ENCODE assay signal across 8 cellular contexts in genomic region chr10:72318383-72319262, GRCh38. TPM values are rescaled to one million over a fixed set of nuclear protein-coding genes. Genes with fewer than 3 reads are reported as not detected.
A peak's percentile ranks its signal among the peaks of the same experiment; 100 is the strongest.
DNase-seq lines count a peak whose midpoint lies in the region; ATAC-seq, FAIRE-seq and TF ChIP-seq lines count a peak whose summit lies in the region.

No MANE protein-coding gene starts in this region.

- H3K23ac ChIP-seq in IMR-90 (ENCODE audit: low read depth, low read length), result peak overlapping the region; percentile 90

- no TSS peak for BruUV-seq in IMR-90 (replicated peaks; lab: Mats Ljungman, UMichigan)

- H3K18ac ChIP-seq in IMR-90 (ENCODE audit: low read depth, low read length), result peak overlapping the region; percentile 92

- TF ChIP-seq EP300 in A549 (IDR thresholded peaks at IDR 0.05), result no peak

- intact Hi-C loops in IMR-90 (cut with micrococcal nuclease) (no loop called here), ascending aorta (cut with DNase I) (loop anchor here (1.0 to 5.0 kb wide), 3 partner anchors 20 to 101 kb away; partner anchors contain the start of genes ANAPC16 and ASCC1)

- peak overlapping the region; percentile 99 for H3K4ac ChIP-seq in IMR-90 (ENCODE audit: low read depth, low read length)

- H3K4me3 ChIP-seq in A549 (peak overlapping the region; percentile 27), IMR-90 (ENCODE audit: insufficient read depth, low read depth, low read length) (no peak overlapping the region), ascending aorta (peak overlapping the region; percentile 63 to 66), mononuclear cell (ENCODE audit: low read length) (peak overlapping the region; percentile 38)

- H4K20me1 ChIP-seq in IMR-90 (ENCODE audit: insufficient read depth, low read length), result no peaks in the 10 kb centered on the region

- H3K9me3 ChIP-seq in A549 (no peaks in the 10 kb centered on the region), IMR-90 (ENCODE audit: control insufficient read depth, insufficient read depth, low read length) (no peaks in the 10 kb centered on the region), ascending aorta (no peaks in the 10 kb centered on the region), mononuclear cell (ENCODE audit: low read depth, low read length) (no peaks in the 10 kb centered on the region)

- FAIRE-seq in A549 (lab: Jason Lieb, UNC), result no peak

- in situ Hi-C loops in IMR-90 (cut with MboI; ENCODE audit: low sequenced_read_pairs), result no loop called here
- in situ Hi-C loops in KBM-7 (cut with MboI; ENCODE audit: low pct_unique_long_range_greater_than_20kb, low sequenced_read_pairs), result no loop called here

- CTCF ChIA-PET in A549 (lab: Yijun Ruan, JAX), result interaction anchor here (0.6 to 8.5 kb wide), 9 partner anchors 10 to 147 kb away, joined by 3 to 94 read pairs (median 5); partner anchors contain the start of gene DDIT4
- CTCF ChIA-PET in IMR-90 (lab: Yijun Ruan, JAX), result interaction anchor here (0.5 kb wide), 1 partner anchor 151 kb away, joined by 3 read pairs; no protein-coding TSS in a partner anchor

- peak overlapping the region; percentile 96 for H2BK120ac ChIP-seq in IMR-90 (ENCODE audit: low read depth, low read length)

- POLR2A ChIA-PET in A549 (lab: Yijun Ruan, JAX) (interaction anchor here (0.6 to 5.9 kb wide), 9 partner anchors 10 to 919 kb away, joined by 3 to 197 read pairs (median 10); partner anchors contain the start of gene DDIT4), IMR-90 (lab: Charles Lee; ENCODE audit: unreplicated experiment) (interaction anchor here (0.6 to 0.7 kb wide), 2 partner anchors 18 to 45 kb away, joined by 6 to 7 read pairs; partner anchors contain the start of gene DDIT4)

- peak overlapping the region; percentile 98 for H2BK5ac ChIP-seq in IMR-90 (ENCODE audit: low read depth, low read length, poor library complexity, severe bottlenecking)

- H3K56ac ChIP-seq in IMR-90 (ENCODE audit: extremely low read depth, insufficient read depth, low read length), result peak overlapping the region; percentile 90

- TF ChIP-seq RAD21 in A549 (conservative IDR thresholded peaks at IDR 0.05 in 1 of 2, IDR thresholded peaks at IDR 0.05 in 1 of 2) (no peak), IMR-90 (IDR thresholded peaks at IDR 0.05; ENCODE audit: low read length) (no peak)

- H3K14ac ChIP-seq in IMR-90 (replicated peaks; ENCODE audit: low read depth, low read length), result peak overlapping the region; percentile 97

- H3K36me3 ChIP-seq in IMR-90 (ENCODE audit: control insufficient read depth, insufficient read depth, low read length) (no peaks in the 10 kb centered on the region), ascending aorta (no peaks in the 10 kb centered on the region)

- peak overlapping the region; percentile 92 for H4K5ac ChIP-seq in IMR-90 (ENCODE audit: low read depth, low read length)

- 58% methylated on average over 11 of the region's 11 CpGs for WGBS in A549 (ENCODE audit: missing lambda C conversion rate)
- WGBS in IMR-90 (ENCODE audit: extremely low coverage in 2 of 2, insufficient read length in 1 of 2), 2 experiments, result 64% methylated on average over 4 of the region's 11 CpGs; no CpG with 5 or more reads in 1 of the 2 experiments

- H3K4me2 ChIP-seq in A549 (peak overlapping the region; percentile 82), IMR-90 (ENCODE audit: low read depth, low read length) (peak overlapping the region; percentile 72)

- H2AFZ ChIP-seq in IMR-90 (replicated peaks; ENCODE audit: low read length, poor library complexity), result peak overlapping the region; percentile 93

- peak overlapping the region; percentile 98 to 99 for H3K27ac ChIP-seq in A549
- peak overlapping the region; percentile 99 for H3K27ac ChIP-seq in IMR-90 (ENCODE audit: insufficient read depth, low read length)
- peak overlapping the region; percentile 83 to 90 for H3K27ac ChIP-seq in ascending aorta

- ATAC-seq in A549, result no peak
- ATAC-seq in IMR-90 (ENCODE audit: low read depth), result no peak
- no peak for ATAC-seq in HG02840 (IDR thresholded peaks at IDR 0.05; ENCODE audit: low FRiP score, unreplicated experiment)

- peak overlapping the region; percentile 83 for H2AK9ac ChIP-seq in IMR-90 (replicated peaks; ENCODE audit: low read depth, low read length, poor library complexity)

- H3K4me1 ChIP-seq in A549 (peaks cover 89% of the 10 kb centered on the region), IMR-90 (ENCODE audit: control insufficient read depth, insufficient read depth, low read length) (peaks cover 41% of the 10 kb centered on the region), ascending aorta (peaks cover 21 to 44% of the 10 kb centered on the region in 2 donors), mononuclear cell (ENCODE audit: insufficient read depth, low read length) (peaks cover 87% of the 10 kb centered on the region)

- TF ChIP-seq POLR2A in A549 (IDR thresholded peaks at IDR 0.05; ENCODE audit: low read length), result no peak
- no peak for TF ChIP-seq POLR2A in IMR-90 (IDR thresholded peaks at IDR 0.05; ENCODE audit: low read depth, low read length)

- dilution Hi-C loops in IMR-90 (cut with HindIII; ENCODE audit: low sequenced_read_pairs, unreplicated experiment), result no loop called here

- TF ChIP-seq CTCF in A549 (IDR thresholded peaks at IDR 0.05) (no peak), IMR-90 (conservative IDR thresholded peaks at IDR 0.05; ENCODE audit: low read depth, low read length) (no peak), ascending aorta (IDR thresholded peaks at IDR 0.05) (no peak)

- peak overlapping the region; percentile 83 for H3K9ac ChIP-seq in IMR-90 (ENCODE audit: low read depth, low read length)

- no peaks in the 10 kb centered on the region for H3K27me3 ChIP-seq in IMR-90 (ENCODE audit: control insufficient read depth, insufficient read depth, low read length)
- H3K27me3 ChIP-seq in ascending aorta, result no peaks in the 10 kb centered on the region
- no peaks in the 10 kb centered on the region for H3K27me3 ChIP-seq in mononuclear cell (ENCODE audit: insufficient read depth, low read length)

- peak overlapping the region; percentile 86 for H2AK5ac ChIP-seq in IMR-90 (ENCODE audit: low read depth, low read length)

- peaks cover 0 to 22% of the 10 kb centered on the region in 2 experiments; a peak in 2 of 4 replicates for H3K79me1 ChIP-seq in IMR-90 (ENCODE audit: low read depth in 1 of 2, low read length in 2 of 2)

- H4K8ac ChIP-seq in IMR-90 (ENCODE audit: low read depth in 2 of 2, low read length in 2 of 2), result peak overlapping the region; percentile 86 to 97

- peaks cover 20% of the 10 kb centered on the region for H3K9me1 ChIP-seq in IMR-90 (ENCODE audit: insufficient read depth, low read length)

- peak overlapping the region; percentile 90 for H4K91ac ChIP-seq in IMR-90 (ENCODE audit: insufficient read depth, low read depth, low read length)

- DNase-seq in A549 (ENCODE audit: low read depth in 1 of 2, low spot score in 1 of 2), result no peak
- no peak for DNase-seq in IMR-90
- no peak for DNase-seq in ascending aorta (ENCODE audit: low spot score in 2 of 2)
- no peak for DNase-seq in NCI-H187 (lab: John Stamatoyannopoulos, UW)
- no peak for DNase-seq in DMS79 treated with DMSO at 0.1 percent for 48 hours (lab: John Stamatoyannopoulos, UW)
- DNase-seq in KBM-7, result no peak

- peak overlapping the region; percentile 95 for H2BK20ac ChIP-seq in IMR-90 (ENCODE audit: low read depth, low read length)

- H2BK15ac ChIP-seq in IMR-90 (ENCODE audit: low read depth, low read length), result peak overlapping the region; percentile 80; the same call in 2 of the 3 replicates

TF ChIP-seq in A549, 52 proteins besides CTCF, POLR2A, EP300 and RAD21 (continues in another document):
- TF ChIP-seq SREBF2 (IDR thresholded peaks at IDR 0.05) (no peak), ZFP36 (IDR thresholded peaks at IDR 0.05; ENCODE audit: borderline replicate concordance, partially characterized antibody) (peak; percentile 71), TP53 (CRISPR knock-in tag; IDR thresholded peaks at IDR 0.05) (no peak), HOXA7 (CRISPR knock-in tag; IDR thresholded peaks at IDR 0.05) (0 out of 2 replicates have a peak, but pooled peaks have one; percentile 42), HOXB13 (CRISPR knock-in tag; IDR thresholded peaks at IDR 0.05; ENCODE audit: low read depth) (no peak), TFCP2L1 (CRISPR knock-in tag; IDR thresholded peaks at IDR 0.05) (no peak)

TF ChIP-seq in IMR-90, 13 proteins besides CTCF, POLR2A, EP300 and RAD21 (continues in another document):
- TF ChIP-seq MAZ (IDR thresholded peaks at IDR 0.05; ENCODE audit: borderline replicate concordance, low read depth, low read length) (no peak), CHD1 (IDR thresholded peaks at IDR 0.05; ENCODE audit: low read depth, low read length) (no peak), RFX5 (IDR thresholded peaks at IDR 0.05; ENCODE audit: low read depth, low read length) (no peak), BHLHE40 (IDR thresholded peaks at IDR 0.05; ENCODE audit: low read depth, low read length) (no peak), RCOR1 (IDR thresholded peaks at IDR 0.05; ENCODE audit: insufficient replicate concordance, low read length) (no peak), MAFK (IDR thresholded peaks at IDR 0.05; ENCODE audit: low read depth, low read length) (no peak)

RNA-seq across cellular contexts. Expression of gene DNAJB12, which starts 36.1 kb away (rescaled TPM):
- 21.5 and 24.4 TPM in 2 replicates for polyA plus RNA-seq in A549 (2011; rRNA removed)
- 26.6 and 31.3 TPM in 2 replicates for polyA plus RNA-seq in A549 (2012; cell fraction: cytosol; rRNA removed)
- 46.2 and 51.4 TPM in 2 replicates for polyA plus RNA-seq in A549 (2012; cell fraction: nucleus; rRNA removed)
- polyA plus RNA-seq in A549 (2017; fragmentation: RNase III; extraction: RNeasy Plus Mini Kit Qiagen cat#74134 plus additional on column Dnase treatment), result 26.1 to 28.5 TPM (median 26.7 TPM) in 3 replicates
- 31.6 and 32.2 TPM in 2 replicates for polyA minus RNA-seq in A549 (2011; rRNA and poly(A)+ RNA removed)
- 18.3 and 19.2 TPM in 2 replicates for total RNA-seq in IMR-90 (2012; rRNA removed)
- polyA plus RNA-seq in IMR-90 (2012; rRNA removed), result 23.1 and 24.0 TPM in 2 replicates
- 18.5 and 22.8 TPM in 2 replicates for polyA plus RNA-seq in IMR-90 (2012; cell fraction: cytosol; rRNA removed)
- polyA plus RNA-seq in IMR-90 (2012; cell fraction: nucleus; rRNA removed; ENCODE audit: low replicate concordance), result 28.0 and 41.8 TPM in 2 replicates
- total RNA-seq in ascending aorta, result 46.1 TPM
- 32.1 TPM for total RNA-seq in mononuclear cell

RNA-seq across cellular contexts. Expression of gene DDIT4, which starts 44.9 kb away (rescaled TPM):
- polyA plus RNA-seq in A549 (2011; rRNA removed), result 329 and 392 TPM in 2 replicates
- 189 and 275 TPM in 2 replicates for polyA plus RNA-seq in A549 (2012; cell fraction: cytosol; rRNA removed)
- polyA plus RNA-seq in A549 (2012; cell fraction: nucleus; rRNA removed), result 368 and 387 TPM in 2 replicates
- polyA plus RNA-seq in A549 (2017; fragmentation: RNase III; extraction: RNeasy Plus Mini Kit Qiagen cat#74134 plus additional on column Dnase treatment), result 188 to 239 TPM (median 238 TPM) in 3 replicates
- 299 and 339 TPM in 2 replicates for polyA minus RNA-seq in A549 (2011; rRNA and poly(A)+ RNA removed)
- 108 and 110 TPM in 2 replicates for total RNA-seq in IMR-90 (2012; rRNA removed)
- polyA plus RNA-seq in IMR-90 (2012; rRNA removed), result 31.0 and 59.6 TPM in 2 replicates
- 38.8 and 80.6 TPM in 2 replicates for polyA plus RNA-seq in IMR-90 (2012; cell fraction: cytosol; rRNA removed)
- polyA plus RNA-seq in IMR-90 (2012; cell fraction: nucleus; rRNA removed; ENCODE audit: low replicate concordance), result 80.3 and 93.3 TPM in 2 replicates
- 394 TPM for total RNA-seq in ascending aorta
- 533 TPM for total RNA-seq in mononuclear cell
